30 cellular contexts compared by ENCODE assay signal in genomic region chr4:78331186-78331585, GRCh38.
"Had no signal": no experiment of that assay in that cellular context is flagged by ENCODE, and none has a peak within 500 bp of the region (broad histone marks: within the 10 kb centered on the region; RNA-seq: fewer than 3 reads in every experiment).

No MANE protein-coding gene starts in this region.

- H3K9me3 Mint-ChIP-seq: activated B cell treated with CpG ODN at 0.5 μM for 24 hours; activated CD4-positive, alpha-beta memory T cell treated with anti-CD3 and anti-CD28 coated beads for 36 hours; activated CD4-positive, alpha-beta T cell treated with anti-CD3 and anti-CD28 coated beads, Interleukin-2, amount 10 ng/mL, durations not matched to agents 24 days and 14 days; activated naive CD4-positive, alpha-beta T cell treated with anti-CD3 and anti-CD28 coated beads for 36 hours; activated naive CD4-positive, alpha-beta T cell treated with anti-CD3 and anti-CD28 coated beads, Interleukin-2, amount 50 U/mL, for 24 hours; activated naive CD8-positive, alpha-beta T cell treated with anti-CD3 and anti-CD28 coated beads for 36 hours; activated naive CD8-positive, alpha-beta T cell treated with anti-CD3 and anti-CD28 coated beads, Interleukin-2, amount 50 U/mL, for 24 hours; activated T-helper 1 cell treated with anti-CD3 and anti-CD28 coated beads, Interleukin-12 subunit alpha, Interleukin-12 subunit beta, Interleukin-2, Interleukin-4 antibody, amounts not matched to agents 30 ng/mL and 10 ng/mL and 1 ng/mL, durations not matched to agents 14 hours and 24 hours and 36 hours; activated T-helper 2 cell treated with anti-CD3 and anti-CD28 coated beads, Interferon-gamma antibody, Interleukin-2, Interleukin-4, amounts not matched to agents 10 μg/mL and 5 μg/mL and 100 μg/mL, durations not matched to agents 14 hours and 24 hours and 36 hours had no signal

- H3K27ac ChIP-seq: adrenal gland, body of pancreas, esophagus muscularis mucosa had no signal

- H3K27me3 Mint-ChIP-seq: activated B cell treated with CpG ODN at 0.5 μM for 24 hours; activated CD4-positive, alpha-beta memory T cell treated with anti-CD3 and anti-CD28 coated beads for 36 hours; activated naive CD8-positive, alpha-beta T cell treated with anti-CD3 and anti-CD28 coated beads, Interleukin-2, amount 50 U/mL, for 24 hours had no signal

- H3K4me1 ChIP-seq: adrenal gland, body of pancreas had no signal

- H3K4me1 Mint-ChIP-seq: activated B cell treated with CpG ODN at 0.5 μM for 24 hours; activated CD4-positive, alpha-beta T cell treated with anti-CD3 and anti-CD28 coated beads, Interleukin-2, amount 10 ng/mL, durations not matched to agents 24 days and 14 days; activated CD8-positive, alpha-beta memory T cell treated with anti-CD3 and anti-CD28 coated beads, Interleukin-2, amount 10 ng/mL, durations not matched to agents 7 days and 5 days; activated naive CD4-positive, alpha-beta T cell treated with anti-CD3 and anti-CD28 coated beads, Interleukin-2, amount 50 U/mL, for 24 hours; activated naive CD8-positive, alpha-beta T cell treated with anti-CD3 and anti-CD28 coated beads for 36 hours; activated naive CD8-positive, alpha-beta T cell treated with anti-CD3 and anti-CD28 coated beads, Interleukin-2, amount 50 U/mL, for 24 hours had no signal

- DNase-seq: activated B cell treated with CpG ODN at 0.5 μM for 24 hours; activated CD4-positive, alpha-beta memory T cell treated with anti-CD3 and anti-CD28 coated beads for 36 hours; activated CD4-positive, alpha-beta T cell treated with anti-CD3 and anti-CD28 coated beads, Interleukin-2, amount 10 ng/mL, durations not matched to agents 24 days and 14 days; activated CD8-positive, alpha-beta memory T cell treated with anti-CD3 and anti-CD28 coated beads, Interleukin-2, amount 10 ng/mL, durations not matched to agents 7 days and 5 days; activated CD8-positive, alpha-beta memory T cell treated with anti-CD3 and anti-CD28 coated beads, Interleukin-2, amount 50 U/mL, for 4 hours; activated CD8-positive, alpha-beta T cell treated with anti-CD3 and anti-CD28 coated beads, Interleukin-2, amount 10 ng/mL, durations not matched to agents 7 days and 5 days; activated effector memory CD4-positive, alpha-beta T cell treated with anti-CD3 and anti-CD28 coated beads, Interleukin-2, amount 50 U/mL, for 16 hours; activated naive CD4-positive, alpha-beta T cell treated with anti-CD3 and anti-CD28 coated beads for 36 hours; activated naive CD8-positive, alpha-beta T cell treated with anti-CD3 and anti-CD28 coated beads for 36 hours; activated naive CD8-positive, alpha-beta T cell treated with anti-CD3 and anti-CD28 coated beads, Interleukin-2, amount 50 U/mL, for 24 hours; activated T-cell treated with anti-CD3 and anti-CD28 coated beads, Interleukin-2, amount 50 U/mL, for 1 hour; activated T-cell treated with anti-CD3 and anti-CD28 coated beads, Interleukin-2, amount 50 U/mL, for 48 hours; adrenal gland; amygdala; aorta; body of pancreas; caudate nucleus; cortex of kidney; dermis blood vessel endothelial cell; effector CD4-positive, alpha-beta T cell; effector memory CD8-positive, alpha-beta T cell; erythroblast; foreskin melanocyte; head of caudate nucleus; T-helper 2 cell had no signal

- H3K36me3 ChIP-seq: adrenal gland, esophagus muscularis mucosa had no signal

- H3K4me3 Mint-ChIP-seq: activated B cell treated with CpG ODN at 0.5 μM for 24 hours; activated CD4-positive, alpha-beta memory T cell treated with anti-CD3 and anti-CD28 coated beads for 36 hours; activated CD4-positive, alpha-beta T cell treated with anti-CD3 and anti-CD28 coated beads, Interleukin-2, amount 10 ng/mL, durations not matched to agents 24 days and 14 days; activated CD8-positive, alpha-beta memory T cell treated with anti-CD3 and anti-CD28 coated beads, Interleukin-2, amount 10 ng/mL, durations not matched to agents 7 days and 5 days; activated CD8-positive, alpha-beta T cell treated with anti-CD3 and anti-CD28 coated beads, Interleukin-2, amount 10 ng/mL, durations not matched to agents 7 days and 5 days; activated naive CD4-positive, alpha-beta T cell treated with anti-CD3 and anti-CD28 coated beads for 36 hours; activated naive CD4-positive, alpha-beta T cell treated with anti-CD3 and anti-CD28 coated beads, Interleukin-2, amount 50 U/mL, for 24 hours; activated naive CD8-positive, alpha-beta T cell treated with anti-CD3 and anti-CD28 coated beads for 36 hours; activated naive CD8-positive, alpha-beta T cell treated with anti-CD3 and anti-CD28 coated beads, Interleukin-2, amount 50 U/mL, for 24 hours; activated T-helper 1 cell treated with anti-CD3 and anti-CD28 coated beads, Interleukin-12 subunit alpha, Interleukin-12 subunit beta, Interleukin-2, Interleukin-4 antibody, amounts not matched to agents 30 ng/mL and 10 ng/mL and 1 ng/mL, durations not matched to agents 14 hours and 24 hours and 36 hours; effector memory CD8-positive, alpha-beta T cell had no signal

- ATAC-seq: activated CD4-positive, CD25-positive, alpha-beta regulatory T cell treated with anti-CD3 and anti-CD28 coated beads, Interleukin-2, amount 50 U/mL, for 24 hours; activated CD8-positive, alpha-beta memory T cell treated with anti-CD3 and anti-CD28 coated beads, Interleukin-2, amount 10 ng/mL, durations not matched to agents 7 days and 5 days; activated CD8-positive, alpha-beta T cell treated with anti-CD3 and anti-CD28 coated beads, Interleukin-2, amount 10 ng/mL, durations not matched to agents 7 days and 5 days; activated naive CD8-positive, alpha-beta T cell treated with anti-CD3 and anti-CD28 coated beads, Interleukin-2, amount 50 U/mL, for 24 hours; body of pancreas; effector memory CD8-positive, alpha-beta T cell had no signal

- H3K27ac Mint-ChIP-seq: activated B cell treated with CpG ODN at 0.5 μM for 24 hours; activated CD4-positive, alpha-beta memory T cell treated with anti-CD3 and anti-CD28 coated beads for 36 hours; activated CD4-positive, alpha-beta T cell treated with anti-CD3 and anti-CD28 coated beads, Interleukin-2, amount 10 ng/mL, durations not matched to agents 24 days and 14 days; activated CD8-positive, alpha-beta memory T cell treated with anti-CD3 and anti-CD28 coated beads, Interleukin-2, amount 10 ng/mL, durations not matched to agents 7 days and 5 days; activated CD8-positive, alpha-beta T cell treated with anti-CD3 and anti-CD28 coated beads, Interleukin-2, amount 10 ng/mL, durations not matched to agents 7 days and 5 days; activated naive CD4-positive, alpha-beta T cell treated with anti-CD3 and anti-CD28 coated beads for 36 hours; activated naive CD4-positive, alpha-beta T cell treated with anti-CD3 and anti-CD28 coated beads, Interleukin-2, amount 50 U/mL, for 24 hours; activated naive CD8-positive, alpha-beta T cell treated with anti-CD3 and anti-CD28 coated beads for 36 hours; activated naive CD8-positive, alpha-beta T cell treated with anti-CD3 and anti-CD28 coated beads, Interleukin-2, amount 50 U/mL, for 24 hours; activated T-helper 1 cell treated with anti-CD3 and anti-CD28 coated beads, Interleukin-12 subunit alpha, Interleukin-12 subunit beta, Interleukin-2, Interleukin-4 antibody, amounts not matched to agents 30 ng/mL and 10 ng/mL and 1 ng/mL, durations not matched to agents 14 hours and 24 hours and 36 hours; activated T-helper 2 cell treated with anti-CD3 and anti-CD28 coated beads, Interferon-gamma antibody, Interleukin-2, Interleukin-4, amounts not matched to agents 10 μg/mL and 5 μg/mL and 100 μg/mL, durations not matched to agents 14 hours and 24 hours and 36 hours; effector memory CD8-positive, alpha-beta T cell had no signal

- H3K4me3 ChIP-seq: adrenal gland, body of pancreas, esophagus muscularis mucosa had no signal

- H3K27me3 ChIP-seq: adrenal gland, body of pancreas, esophagus muscularis mucosa had no signal

- H3K9me3 ChIP-seq: adrenal gland, body of pancreas, esophagus muscularis mucosa had no signal

- H3K36me3 Mint-ChIP-seq: activated CD4-positive, alpha-beta memory T cell treated with anti-CD3 and anti-CD28 coated beads for 36 hours; activated CD8-positive, alpha-beta memory T cell treated with anti-CD3 and anti-CD28 coated beads, Interleukin-2, amount 10 ng/mL, durations not matched to agents 7 days and 5 days; activated naive CD4-positive, alpha-beta T cell treated with anti-CD3 and anti-CD28 coated beads, Interleukin-2, amount 50 U/mL, for 24 hours; activated naive CD8-positive, alpha-beta T cell treated with anti-CD3 and anti-CD28 coated beads for 36 hours had no signal
